12 cellular contexts compared by ENCODE assay signal in the genomic region with DNA sequence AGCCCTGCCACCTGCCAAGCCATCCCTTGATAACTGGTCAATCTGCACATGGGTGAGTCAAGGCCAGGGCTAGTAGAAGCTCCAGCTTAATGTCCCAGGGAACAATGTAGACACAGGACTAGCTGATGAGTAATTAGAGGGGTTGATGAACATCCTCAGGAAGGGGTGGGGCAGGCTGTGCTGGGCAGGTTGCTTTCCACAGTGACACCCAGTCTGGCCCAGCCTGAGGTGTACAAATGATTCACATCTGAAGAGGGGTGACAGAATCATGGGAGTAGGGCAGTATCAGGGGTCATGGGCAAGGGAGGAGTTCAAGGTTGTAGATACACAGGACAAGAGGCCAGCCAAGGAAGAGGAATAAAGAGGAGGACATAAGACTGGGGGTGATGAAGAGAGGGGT. TPM values are rescaled to one million over a fixed set of nuclear protein-coding genes. Genes with fewer than 3 reads are reported as not detected.
DNase-seq lines count a peak whose midpoint lies in the region; ATAC-seq and TF ChIP-seq lines count a peak whose summit lies in the region.
"Had no signal": no experiment of that assay in that cellular context is flagged by ENCODE, and none has a peak within 500 bp of the region (broad histone marks: within the 10 kb centered on the region; RNA-seq: fewer than 3 reads in every experiment).

No MANE protein-coding gene starts in this region.

- DNase-seq in activated naive CD8-positive, alpha-beta T cell treated with anti-CD3 and anti-CD28 coated beads, Interleukin-2, amount 10 ng/mL, durations not matched to agents 7 days and 5 days = no peak
- DNase-seq in activated naive CD8-positive, alpha-beta T cell treated with anti-CD3 and anti-CD28 coated beads for 36 hours = no peak
- DNase-seq in effector memory CD8-positive, alpha-beta T cell = no peak
- no peak for DNase-seq in stimulated activated naive CD8-positive, alpha-beta T cell treated with anti-CD3 and anti-CD28 coated beads, Interleukin-15, Interleukin-2, amounts not matched to agents 100 U/mL and 50 U/mL, for 24 hours
- DNase-seq in GDM1 (lab: John Stamatoyannopoulos, UW) = no peak
- DNase-seq in left lung = no peak
- DNase-seq: activated CD4-positive, CD25-positive, alpha-beta regulatory T cell; NCI-H2107 had no signal

- H3K4me3 ChIP-seq in left lung = no peak overlapping the region
- H3K4me3 ChIP-seq: hepatocyte had no signal

- no peaks in the 10 kb centered on the region for H3K9me3 ChIP-seq in left lung

- intact Hi-C loops in left lung (cut with DNase I) = no loop called here

- peak; percentile 22 for ATAC-seq in activated naive CD8-positive, alpha-beta T cell treated with anti-CD3 and anti-CD28 coated beads, Interleukin-2, amount 10 ng/mL, durations not matched to agents 7 days and 5 days (ENCODE audit: low read depth)
- peak; percentile 46 for ATAC-seq in effector memory CD8-positive, alpha-beta T cell (replicated peaks)
- ATAC-seq in stimulated activated naive CD8-positive, alpha-beta T cell treated with anti-CD3 and anti-CD28 coated beads, Interleukin-15, Interleukin-2, amounts not matched to agents 100 U/mL and 50 U/mL, for 24 hours = peak; percentile 50
- ATAC-seq in HG02588 (IDR thresholded peaks at IDR 0.05; ENCODE audit: unreplicated experiment) (no peak), left lung (no peak)

- peaks cover 24% of the 10 kb centered on the region for H3K4me1 Mint-ChIP-seq in activated naive CD8-positive, alpha-beta T cell treated with anti-CD3 and anti-CD28 coated beads, Interleukin-2, amount 10 ng/mL, durations not matched to agents 7 days and 5 days
- peaks cover 10% of the 10 kb centered on the region for H3K4me1 Mint-ChIP-seq in activated naive CD8-positive, alpha-beta T cell treated with anti-CD3 and anti-CD28 coated beads for 36 hours
- H3K4me1 Mint-ChIP-seq in T-helper 1 cell treated with Interleukin-12 subunit alpha and Interleukin-12 subunit beta and Interleukin-4 antibody, amounts not matched to agents 30 μg/mL and 1 μg/mL, for 36 hours (ENCODE audit: low read depth) = peaks cover 25% of the 10 kb centered on the region
- peaks cover 10 to 18% of the 10 kb centered on the region in 2 donors for H3K4me1 Mint-ChIP-seq in effector memory CD8-positive, alpha-beta T cell (ENCODE audit: low read depth in 2 of 2)

- POLR2A ChIA-PET in activated naive CD8-positive, alpha-beta T cell treated with anti-CD3 and anti-CD28 coated beads, Interleukin-2, amount 10 ng/mL, durations not matched to agents 7 days and 5 days (lab: Charles Lee) = interaction anchor here (0.6 kb wide), 1 partner anchor 113 kb away, joined by 3 read pairs; no protein-coding TSS in a partner anchor

- peaks cover 22 to 29% of the 10 kb centered on the region in 2 donors for H3K27me3 ChIP-seq in left lung

- peak overlapping the region; percentile 40 for H3K27ac Mint-ChIP-seq in activated naive CD8-positive, alpha-beta T cell treated with anti-CD3 and anti-CD28 coated beads, Interleukin-2, amount 10 ng/mL, durations not matched to agents 7 days and 5 days
- H3K27ac Mint-ChIP-seq in activated naive CD8-positive, alpha-beta T cell treated with anti-CD3 and anti-CD28 coated beads for 36 hours = no peak overlapping the region
- peak overlapping the region; percentile 43 for H3K27ac Mint-ChIP-seq in T-helper 1 cell treated with Interleukin-12 subunit alpha and Interleukin-12 subunit beta and Interleukin-4 antibody, amounts not matched to agents 30 μg/mL and 1 μg/mL, for 36 hours
- H3K27ac Mint-ChIP-seq in effector memory CD8-positive, alpha-beta T cell = peak overlapping the region in 1 of 2 donors; percentile 16

- H3K27me3 Mint-ChIP-seq in activated naive CD8-positive, alpha-beta T cell treated with anti-CD3 and anti-CD28 coated beads, Interleukin-2, amount 10 ng/mL, durations not matched to agents 7 days and 5 days = peaks cover 9% of the 10 kb centered on the region
- peaks cover 19% of the 10 kb centered on the region for H3K27me3 Mint-ChIP-seq in activated naive CD8-positive, alpha-beta T cell treated with anti-CD3 and anti-CD28 coated beads for 36 hours
- H3K27me3 Mint-ChIP-seq in T-helper 1 cell treated with Interleukin-12 subunit alpha and Interleukin-12 subunit beta and Interleukin-4 antibody, amounts not matched to agents 30 μg/mL and 1 μg/mL, for 36 hours (ENCODE audit: low read depth) = peaks cover 34% of the 10 kb centered on the region
- H3K27me3 Mint-ChIP-seq in effector memory CD8-positive, alpha-beta T cell = peaks cover 32 to 49% of the 10 kb centered on the region in 2 donors

- peaks cover 14% of the 10 kb centered on the region for H3K36me3 Mint-ChIP-seq in activated naive CD8-positive, alpha-beta T cell treated with anti-CD3 and anti-CD28 coated beads, Interleukin-2, amount 10 ng/mL, durations not matched to agents 7 days and 5 days
- H3K36me3 Mint-ChIP-seq in activated naive CD8-positive, alpha-beta T cell treated with anti-CD3 and anti-CD28 coated beads for 36 hours = peaks cover 2% of the 10 kb centered on the region
- no peaks in the 10 kb centered on the region for H3K36me3 Mint-ChIP-seq in T-helper 1 cell treated with Interleukin-12 subunit alpha and Interleukin-12 subunit beta and Interleukin-4 antibody, amounts not matched to agents 30 μg/mL and 1 μg/mL, for 36 hours (ENCODE audit: low read depth)
- H3K36me3 Mint-ChIP-seq in effector memory CD8-positive, alpha-beta T cell (ENCODE audit: insufficient read depth) = no peaks in the 10 kb centered on the region

- H3K27ac ChIP-seq in left lung = no peak overlapping the region
- H3K27ac ChIP-seq: hepatocyte, parathyroid adenoma had no signal

- no peak for TF ChIP-seq CTCF in left lung (IDR thresholded peaks at IDR 0.05)

- no peak overlapping the region for H3K4me3 Mint-ChIP-seq in activated naive CD8-positive, alpha-beta T cell treated with anti-CD3 and anti-CD28 coated beads, Interleukin-2, amount 10 ng/mL, durations not matched to agents 7 days and 5 days
- no peak overlapping the region for H3K4me3 Mint-ChIP-seq in activated naive CD8-positive, alpha-beta T cell treated with anti-CD3 and anti-CD28 coated beads for 36 hours
- H3K4me3 Mint-ChIP-seq in T-helper 1 cell treated with Interleukin-12 subunit alpha and Interleukin-12 subunit beta and Interleukin-4 antibody, amounts not matched to agents 30 μg/mL and 1 μg/mL, for 36 hours = peak overlapping the region; percentile 65
- H3K4me3 Mint-ChIP-seq in effector memory CD8-positive, alpha-beta T cell = peak overlapping the region in 1 of 2 donors; percentile 6

- H3K4me1 ChIP-seq in left lung = peaks cover 0 to 13% of the 10 kb centered on the region in 2 donors
- H3K4me1 ChIP-seq: parathyroid adenoma had no signal

- H3K9me3 Mint-ChIP-seq in activated naive CD8-positive, alpha-beta T cell treated with anti-CD3 and anti-CD28 coated beads, Interleukin-2, amount 10 ng/mL, durations not matched to agents 7 days and 5 days = no peaks in the 10 kb centered on the region
- H3K9me3 Mint-ChIP-seq in activated naive CD8-positive, alpha-beta T cell treated with anti-CD3 and anti-CD28 coated beads for 36 hours = no peaks in the 10 kb centered on the region
- H3K9me3 Mint-ChIP-seq in T-helper 1 cell treated with Interleukin-12 subunit alpha and Interleukin-12 subunit beta and Interleukin-4 antibody, amounts not matched to agents 30 μg/mL and 1 μg/mL, for 36 hours = no peaks in the 10 kb centered on the region
- H3K9me3 Mint-ChIP-seq in effector memory CD8-positive, alpha-beta T cell = no peaks in the 10 kb centered on the region

- H3K36me3 ChIP-seq in left lung = no peaks in the 10 kb centered on the region

RNA-seq across cellular contexts. Expression of a gene that starts 4.3 kb away (rescaled TPM):
- total RNA-seq in activated naive CD8-positive, alpha-beta T cell treated with anti-CD3 and anti-CD28 coated beads, Interleukin-2, amount 10 ng/mL, durations not matched to agents 7 days and 5 days = 1 to 10 TPM; 3.2 to 4.2 TPM
- 1 to 10 TPM; 1.1 to 1.4 TPM for total RNA-seq in activated naive CD8-positive, alpha-beta T cell treated with anti-CD3 and anti-CD28 coated beads for 36 hours
- 1 to 10 TPM in 1 of 2 donors, under 1 TPM in 1; 0.32 to 2.7 TPM for total RNA-seq in left lung

Comparison
In these comparisons a context has a peak if more than half of its experiments do, and no peak if none do; other contexts are left out.
1. ATAC-seq: peak in activated naive CD8-positive, alpha-beta T cell treated with anti-CD3 and anti-CD28 coated beads, Interleukin-2, amount 10 ng/mL, durations not matched to agents 7 days and 5 days (single experiment), effector memory CD8-positive, alpha-beta T cell (single experiment) and stimulated activated naive CD8-positive, alpha-beta T cell treated with anti-CD3 and anti-CD28 coated beads, Interleukin-15, Interleukin-2, amounts not matched to agents 100 U/mL and 50 U/mL, for 24 hours (single experiment); none in HG02588 (single experiment) and left lung (single experiment).